Comparison of ENCODE assay signal across 2 cellular contexts in the genomic region with DNA sequence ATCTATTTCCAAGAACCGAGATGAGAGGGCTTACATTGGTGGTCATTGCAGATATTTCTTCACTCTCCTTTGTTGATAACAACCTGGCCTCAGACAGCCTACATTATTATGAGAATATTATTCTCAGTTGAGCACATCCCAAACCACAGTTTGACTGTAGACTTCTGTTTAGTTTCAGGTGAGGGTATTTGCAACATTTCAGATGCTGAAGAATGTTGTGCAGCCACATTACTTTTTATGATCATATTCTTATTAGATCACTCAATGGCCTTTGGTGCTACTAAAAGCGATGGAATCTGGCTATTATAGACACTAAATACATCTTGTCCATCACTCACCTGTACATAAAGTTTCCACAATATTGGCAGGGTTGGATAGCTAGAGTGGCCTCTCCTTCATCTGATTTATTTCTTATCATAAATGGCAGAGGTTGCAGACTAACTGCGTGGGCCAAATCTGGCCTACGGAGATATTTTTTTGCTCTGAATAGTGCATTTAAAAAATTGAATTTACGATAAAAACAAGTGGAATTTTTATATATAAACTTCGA.
TF ChIP-seq lines count a peak whose summit lies in the region.

No MANE protein-coding gene starts in this region.

TF ChIP-seq in SK-N-SH, 30 proteins besides CTCF, POLR2A, EP300 and RAD21:
- no peak for TF ChIP-seq TCF12 (IDR thresholded peaks at IDR 0.05)

TF ChIP-seq in SK-N-SH treated with all-trans-retinoic acid at 6 μM for 48 hours, 23 proteins besides CTCF, POLR2A, EP300 and RAD21:
- TF ChIP-seq TCF4 (CRISPR knock-in tag; IDR thresholded peaks at IDR 0.05; ENCODE audit: borderline replicate concordance) = no peak
- no peak for TF ChIP-seq TOX (CRISPR knock-in tag; IDR thresholded peaks at IDR 0.05; ENCODE audit: borderline replicate concordance)
- TF ChIP-seq, protein P1, sequence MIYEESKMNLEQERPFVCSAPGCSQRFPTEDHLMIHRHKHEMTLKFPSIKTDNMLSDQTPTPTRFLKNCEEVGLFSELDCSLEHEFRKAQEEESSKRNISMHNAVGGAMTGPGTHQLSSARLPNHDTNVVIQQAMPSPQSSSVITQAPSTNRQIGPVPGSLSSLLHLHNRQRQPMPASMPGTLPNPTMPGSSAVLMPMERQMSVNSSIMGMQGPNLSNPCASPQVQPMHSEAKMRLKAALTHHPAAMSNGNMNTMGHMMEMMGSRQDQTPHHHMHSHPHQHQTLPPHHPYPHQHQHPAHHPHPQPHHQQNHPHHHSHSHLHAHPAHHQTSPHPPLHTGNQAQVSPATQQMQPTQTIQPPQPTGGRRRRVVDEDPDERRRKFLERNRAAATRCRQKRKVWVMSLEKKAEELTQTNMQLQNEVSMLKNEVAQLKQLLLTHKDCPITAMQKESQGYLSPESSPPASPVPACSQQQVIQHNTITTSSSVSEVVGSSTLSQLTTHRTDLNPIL (CRISPR knock-in tag; IDR thresholded peaks at IDR 0.05; ENCODE audit: low read depth) = no peak
